Comparison of ENCODE assay signal across 14 cellular contexts in the genomic region with DNA sequence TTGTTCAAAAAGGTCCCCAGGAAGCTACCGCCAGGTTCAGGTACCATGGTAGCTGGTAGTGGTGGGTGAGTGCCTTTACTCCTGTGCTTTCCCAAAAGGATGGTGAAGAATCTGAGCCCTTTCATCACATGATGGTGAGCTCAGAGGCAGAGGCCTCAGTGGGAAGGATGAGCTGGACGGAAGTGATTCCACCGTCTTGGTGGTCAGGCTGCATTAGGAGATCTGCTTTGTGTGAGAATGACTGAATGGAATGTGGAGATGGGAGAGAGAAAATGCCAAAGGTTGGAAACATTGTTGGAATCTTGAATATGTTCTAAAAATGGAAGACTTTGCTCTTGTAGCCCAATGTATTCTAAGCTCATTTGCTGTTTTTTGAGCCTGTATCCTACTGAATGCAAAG.
DNase-seq lines count a peak whose midpoint lies in the region; ATAC-seq, FAIRE-seq and TF ChIP-seq lines count a peak whose summit lies in the region.
"Had no signal": no experiment of that assay in that cellular context is flagged by ENCODE, and none has a peak within 500 bp of the region (broad histone marks: within the 10 kb centered on the region; RNA-seq: fewer than 3 reads in every experiment).

No MANE protein-coding gene starts in this region.

- no peak for TF ChIP-seq POLR2A in GM12891 (IDR thresholded peaks at IDR 0.05; ENCODE audit: low read depth, low read length)
- TF ChIP-seq POLR2A in Peyer's patch (IDR thresholded peaks at IDR 0.05): no peak

- H3K27me3 ChIP-seq in muscle layer of duodenum (ENCODE audit: low read depth, low read length): no peaks in the 10 kb centered on the region
- H3K27me3 ChIP-seq in Peyer's patch: no peaks in the 10 kb centered on the region
- H3K27me3 ChIP-seq: adrenal gland had no signal

- H3K4me1 ChIP-seq in muscle layer of duodenum (ENCODE audit: control insufficient read depth in 1 of 2, insufficient read depth in 2 of 2, low read length in 2 of 2) (no peaks in the 10 kb centered on the region), Peyer's patch (no peaks in the 10 kb centered on the region)

- no peak overlapping the region for H3K4me3 ChIP-seq in muscle layer of duodenum (ENCODE audit: low read depth in 1 of 2, low read length in 2 of 2)
- no peak overlapping the region for H3K4me3 ChIP-seq in Peyer's patch
- H3K4me3 ChIP-seq: adrenal gland had no signal

- no peak for FAIRE-seq in GM12891 (lab: Jason Lieb, UNC)

- DNase-seq in AG08396 (ENCODE audit: low spot score): peak; percentile 82
- peak; percentile 93 for DNase-seq in LHCN-M2 (ENCODE audit: low read depth)
- DNase-seq in dedifferentiated amniotic fluid mesenchymal stem cell (ENCODE audit: extremely low spot score): peak; percentile 77
- DNase-seq in ureter (ENCODE audit: low spot score): no peak
- DNase-seq in GM12891 (ENCODE audit: insufficient read length, low spot score): no peak
- DNase-seq in Peyer's patch: no peak
- DNase-seq: effector memory CD8-positive, alpha-beta T cell; NCI-H2107; stimulated activated CD4-positive, alpha-beta T cell treated with anti-CD3 and anti-CD28 coated beads, Interleukin-1b, Interleukin-23, amount 100 ng/mL, for 48 hours had no signal

- no peak for TF ChIP-seq CTCF in Peyer's patch (IDR thresholded peaks at IDR 0.05)

- H3K9me3 ChIP-seq in muscle layer of duodenum (ENCODE audit: control insufficient read depth in 1 of 2, low read length in 2 of 2) (no peaks in the 10 kb centered on the region), Peyer's patch (no peaks in the 10 kb centered on the region)
- H3K9me3 ChIP-seq: adrenal gland had no signal

- ATAC-seq in GM19397 (IDR thresholded peaks at IDR 0.05; ENCODE audit: unreplicated experiment): no peak
- ATAC-seq: effector memory CD8-positive, alpha-beta T cell; WTC11 had no signal

- H3K27ac ChIP-seq in muscle layer of duodenum (ENCODE audit: low read length) (peak overlapping the region; percentile 28), Peyer's patch (no peak overlapping the region)
- H3K27ac ChIP-seq: adrenal gland, C4-2B had no signal

- H3K36me3 ChIP-seq in muscle layer of duodenum (ENCODE audit: control insufficient read depth in 1 of 2, insufficient read depth in 2 of 2, low read length in 2 of 2) (no peaks in the 10 kb centered on the region), Peyer's patch (no peaks in the 10 kb centered on the region)
- H3K36me3 ChIP-seq: adrenal gland had no signal

TF ChIP-seq in GM12891, 5 proteins besides CTCF, POLR2A, EP300 and RAD21:
- TF ChIP-seq PAX5 (IDR thresholded peaks at IDR 0.05; ENCODE audit: insufficient read depth, low read length, severe bottlenecking): no peak
- no peak for TF ChIP-seq SPI1 (IDR thresholded peaks at IDR 0.05; ENCODE audit: low read depth, low read length)
- no peak for TF ChIP-seq POU2F2 (IDR thresholded peaks at IDR 0.05; ENCODE audit: low read depth, low read length)
- no peak for TF ChIP-seq POLR2AphosphoS5 (IDR thresholded peaks at IDR 0.05; ENCODE audit: low read depth, low read length)
- TF ChIP-seq TAF1 (IDR thresholded peaks at IDR 0.05; ENCODE audit: low read depth, low read length): no peak

Comparison
In these comparisons a context has a peak if more than half of its experiments do, and no peak if none do; other contexts are left out.
1. DNase-seq: peak in AG08396 (single experiment), LHCN-M2 (single experiment) and dedifferentiated amniotic fluid mesenchymal stem cell (single experiment); none in ureter (single experiment), GM12891 (single experiment) and Peyer's patch (0 of 3).